ENCODE assay signal across 14 cellular contexts in the genomic region with DNA sequence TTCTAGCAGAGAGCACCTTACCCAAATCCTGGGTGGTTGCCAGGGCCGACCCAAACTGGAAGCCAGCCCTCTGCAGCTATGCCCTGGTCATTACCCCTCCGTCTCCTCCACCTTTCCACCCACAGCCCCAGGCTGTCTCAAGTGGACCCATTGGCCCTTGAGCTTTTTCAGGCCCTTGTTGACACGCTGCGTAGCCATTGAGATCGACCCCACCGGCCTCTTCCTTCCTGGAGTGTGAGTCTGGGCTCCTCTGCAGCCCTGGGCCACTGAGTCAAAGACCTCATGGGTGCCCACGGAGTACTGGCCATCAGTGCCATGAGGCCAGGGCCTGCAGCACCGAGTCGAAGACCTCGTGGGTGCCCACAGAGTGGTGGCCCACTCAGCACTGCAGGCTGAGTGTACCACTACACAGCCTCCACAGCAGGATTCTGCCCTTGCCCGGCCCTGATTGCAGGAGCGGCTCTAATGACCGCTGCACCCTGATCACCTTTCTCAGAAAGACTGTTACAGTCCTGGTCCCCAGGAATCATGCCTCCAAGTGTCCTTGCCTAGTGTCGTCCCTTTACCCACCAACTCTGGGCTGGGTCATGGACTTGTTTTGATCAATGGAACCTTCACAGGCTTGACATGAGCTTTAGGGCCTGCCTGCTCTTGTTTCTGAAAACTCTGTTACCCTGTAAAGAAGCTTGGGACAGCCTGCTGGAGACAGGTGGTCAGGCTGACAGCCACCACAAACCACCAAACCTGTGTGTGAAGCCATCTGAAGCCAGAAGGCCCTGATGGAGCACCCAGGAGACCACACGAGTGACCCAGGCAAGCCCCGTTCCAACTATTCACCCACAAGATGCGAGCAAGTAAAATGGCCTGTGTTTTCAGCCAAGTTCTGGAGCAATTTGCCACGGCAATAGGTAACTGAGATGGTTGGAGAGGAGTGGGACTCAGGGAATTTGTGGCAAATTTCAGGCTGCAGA.
"Had no signal": no experiment of that assay in that cellular context is flagged by ENCODE, and none has a peak within 500 bp of the region (broad histone marks: within the 10 kb centered on the region; RNA-seq: fewer than 3 reads in every experiment).

No MANE protein-coding gene starts in this region.

- H3K27me3 Mint-ChIP-seq: activated CD4-positive, alpha-beta memory T cell treated with anti-CD3 and anti-CD28 coated beads for 36 hours had no signal

- DNase-seq: activated CD4-positive, alpha-beta memory T cell treated with anti-CD3 and anti-CD28 coated beads for 36 hours; activated naive CD4-positive, alpha-beta T cell treated with anti-CD3 and anti-CD28 coated beads, Interleukin-2, amount 50 U/mL, for 16 hours; amygdala; brain microvascular endothelial cell; foreskin keratinocyte; heart left ventricle; left colon; mammary epithelial cell; mucosa of descending colon; natural killer cell; stimulated activated CD4-positive, alpha-beta T cell treated with anti-CD3 and anti-CD28 coated beads, Interleukin-4, amount 100 ng/mL, for 4 hours; T1000; thyroid gland had no signal

- H3K27me3 ChIP-seq: brain microvascular endothelial cell, foreskin keratinocyte, heart left ventricle, thyroid gland, vagina had no signal

- H3K36me3 Mint-ChIP-seq: natural killer cell had no signal

- H3K4me1 ChIP-seq: foreskin keratinocyte, heart left ventricle, thyroid gland, vagina had no signal

- H3K4me3 Mint-ChIP-seq: activated CD4-positive, alpha-beta memory T cell treated with anti-CD3 and anti-CD28 coated beads for 36 hours; natural killer cell had no signal

- H3K27ac Mint-ChIP-seq: activated CD4-positive, alpha-beta memory T cell treated with anti-CD3 and anti-CD28 coated beads for 36 hours; natural killer cell had no signal

- ATAC-seq: foreskin keratinocyte, mucosa of descending colon, natural killer cell had no signal

- H3K9me3 ChIP-seq: thyroid gland had no signal

- H3K4me1 Mint-ChIP-seq: natural killer cell had no signal

- H3K4me3 ChIP-seq: heart left ventricle, mucosa of descending colon, thyroid gland, vagina had no signal

- H3K27ac ChIP-seq: brain microvascular endothelial cell, foreskin keratinocyte, heart left ventricle, thyroid gland, vagina had no signal

- H3K36me3 ChIP-seq: thyroid gland had no signal
